Comparison of ENCODE assay signal across 14 cellular contexts in genomic region chr2:165876712-165877111, GRCh38.
A peak's percentile ranks its signal among the peaks of the same experiment; 100 is the strongest.
DNase-seq lines count a peak whose midpoint lies in the region; ATAC-seq, FAIRE-seq and TF ChIP-seq lines count a peak whose summit lies in the region.
"Had no signal": no experiment of that assay in that cellular context is flagged by ENCODE, and none has a peak within 500 bp of the region (broad histone marks: within the 10 kb centered on the region; RNA-seq: fewer than 3 reads in every experiment).

No MANE protein-coding gene starts in this region.

- no peak for DNase-seq in activated T-cell treated with anti-CD3 and anti-CD28 coated beads, Interleukin-2, amount 50 U/mL, for 24 hours
- DNase-seq in activated T-cell treated with anti-CD3 and anti-CD28 coated beads for 4 hours (no peak), T-helper 17 cell (no peak), dermis blood vessel endothelial cell (peak; percentile 17), renal cortical epithelial cell (ENCODE audit: low read depth) (peak; percentile 34), urothelium cell line (ENCODE audit: low spot score) (no peak), dorsolateral prefrontal cortex (no peak)
- DNase-seq in stimulated activated CD4-positive, alpha-beta T cell treated with anti-CD3 and anti-CD28 coated beads, Interleukin-12 subunit alpha, Interleukin-12 subunit beta, amount 100 ng/mL, for 4 hours = no peak
- DNase-seq: activated effector memory CD4-positive, alpha-beta T cell treated with anti-CD3 and anti-CD28 coated beads, Interleukin-2, amount 50 U/mL, for 16 hours; mucosa of descending colon; NCI-H82; stimulated activated CD4-positive, alpha-beta T cell treated with anti-CD3 and anti-CD28 coated beads, Interleukin-2, amount 100 ng/mL, for 48 hours had no signal

- H3K9me3 Mint-ChIP-seq in activated T-cell treated with anti-CD3 and anti-CD28 coated beads, Interleukin-2, amount 50 U/mL, for 24 hours = no peaks in the 10 kb centered on the region

- no peak overlapping the region for H3K4me3 ChIP-seq in dorsolateral prefrontal cortex
- H3K4me3 ChIP-seq: coronary artery, mucosa of descending colon had no signal

- H3K36me3 Mint-ChIP-seq in activated T-cell treated with anti-CD3 and anti-CD28 coated beads, Interleukin-2, amount 50 U/mL, for 24 hours (ENCODE audit: low read depth) = peaks cover 53% of the 10 kb centered on the region
- H3K36me3 Mint-ChIP-seq in T-helper 17 cell (ENCODE audit: low read depth) = no peaks in the 10 kb centered on the region

- no peak for ATAC-seq in T-helper 17 cell
- ATAC-seq: mucosa of descending colon had no signal

- no peak for FAIRE-seq in urothelium cell line (lab: Jason Lieb, UNC)
- FAIRE-seq: frontal cortex had no signal

- peak overlapping the region; percentile 42 for H3K4me3 Mint-ChIP-seq in activated T-cell treated with anti-CD3 and anti-CD28 coated beads, Interleukin-2, amount 50 U/mL, for 24 hours
- no peak overlapping the region for H3K4me3 Mint-ChIP-seq in T-helper 17 cell

- H3K27ac ChIP-seq in dorsolateral prefrontal cortex = peak overlapping the region in 7 of 59 donors; percentile 6 to 60 (median 19)
- H3K27ac ChIP-seq: coronary artery had no signal

- H3K4me1 Mint-ChIP-seq in activated T-cell treated with anti-CD3 and anti-CD28 coated beads, Interleukin-2, amount 50 U/mL, for 24 hours (ENCODE audit: low read depth) = peaks cover 39% of the 10 kb centered on the region
- H3K4me1 Mint-ChIP-seq in T-helper 17 cell = peaks cover 12% of the 10 kb centered on the region

- no peaks in the 10 kb centered on the region for H3K27me3 Mint-ChIP-seq in activated T-cell treated with anti-CD3 and anti-CD28 coated beads, Interleukin-2, amount 50 U/mL, for 24 hours
- H3K27me3 Mint-ChIP-seq in T-helper 17 cell = no peaks in the 10 kb centered on the region

- H3K27me3 ChIP-seq in dorsolateral prefrontal cortex = no peaks in the 10 kb centered on the region

- peak in 1 of 56 donors; percentile 6 for TF ChIP-seq CTCF in dorsolateral prefrontal cortex (IDR thresholded peaks at IDR 0.05 in 54 of 56, conservative IDR thresholded peaks at IDR 0.05 in 2 of 56; ENCODE audit: low read depth in 1 of 56, partially characterized antibody in 56 of 56)

- intact Hi-C loops in dorsolateral prefrontal cortex (cut with DNase I) = loop anchor here in 1 of 2 donors (10.0 kb wide), 2 partner anchors 322 to 642 kb away; partner anchors contain the start of gene SCN2A

- no peaks in the 10 kb centered on the region for H3K9me3 ChIP-seq in T-helper 17 cell (ENCODE audit: control insufficient read depth, low read length, poor library complexity, severe bottlenecking)
- H3K9me3 ChIP-seq: mucosa of descending colon had no signal

- peak overlapping the region; percentile 88 for H3K27ac Mint-ChIP-seq in activated T-cell treated with anti-CD3 and anti-CD28 coated beads, Interleukin-2, amount 50 U/mL, for 24 hours
- peak overlapping the region; percentile 83 for H3K27ac Mint-ChIP-seq in T-helper 17 cell

Comparison
In these comparisons a context has a peak if more than half of its experiments do, and no peak if none do; other contexts are left out.
1. DNase-seq: peak in dermis blood vessel endothelial cell (single experiment) and renal cortical epithelial cell (single experiment); none in activated T-cell treated with anti-CD3 and anti-CD28 coated beads, Interleukin-2, amount 50 U/mL, for 24 hours (single experiment), activated T-cell treated with anti-CD3 and anti-CD28 coated beads for 4 hours (single experiment), T-helper 17 cell (0 of 3), urothelium cell line (single experiment), dorsolateral prefrontal cortex (0 of 10) and stimulated activated CD4-positive, alpha-beta T cell treated with anti-CD3 and anti-CD28 coated beads, Interleukin-12 subunit alpha, Interleukin-12 subunit beta, amount 100 ng/mL, for 4 hours (single experiment).